8 cellular contexts compared by ENCODE assay signal in genomic region chr6:21592953-21593352, GRCh38. TPM values are rescaled to one million over a fixed set of nuclear protein-coding genes. Genes with fewer than 3 reads are reported as not detected.
DNase-seq lines count a peak whose midpoint lies in the region; TF ChIP-seq lines count a peak whose summit lies in the region.

No MANE protein-coding gene starts in this region.

- TF ChIP-seq POLR2A in esophagus muscularis mucosa (IDR thresholded peaks at IDR 0.05; ENCODE audit: low read depth) (no peak), sigmoid colon (IDR thresholded peaks at IDR 0.05) (no peak)

- intact Hi-C loops in esophagus muscularis mucosa (cut with DNase I) = loop anchor here (10.0 kb wide), 3 partner anchors 142 to 1142 kb away; no protein-coding TSS in a partner anchor
- intact Hi-C loops in sigmoid colon (cut with DNase I) = loop anchor here (5.0 to 10.0 kb wide), 3 partner anchors 292 to 1758 kb away; partner anchors contain the start of gene ID4

- peak; percentile 95 for DNase-seq in NCI-H69 (lab: John Stamatoyannopoulos, UW)
- no peak for DNase-seq in esophagus muscularis mucosa (ENCODE audit: extremely low spot score)
- no peak for DNase-seq in sigmoid colon
- DNase-seq in stimulated activated CD4-positive, alpha-beta T cell treated with anti-CD3 and anti-CD28 coated beads, Interleukin-4, amount 100 ng/mL, for 4 hours = no peak
- DNase-seq in HK-2 (ENCODE audit: unreplicated experiment) = no peak
- DNase-seq in activated CD4-positive, alpha-beta T cell treated with anti-CD3 and anti-CD28 coated beads, Interleukin-2, amount 50 U/mL, for 48 hours = no peak
- no peak for DNase-seq in superior temporal gyrus (ENCODE audit: extremely low spot score)

- no peak for TF ChIP-seq CTCF in esophagus muscularis mucosa (IDR thresholded peaks at IDR 0.05)
- no peak for TF ChIP-seq CTCF in sigmoid colon (IDR thresholded peaks at IDR 0.05)

- H3K36me3 ChIP-seq in esophagus muscularis mucosa (no peaks in the 10 kb centered on the region), sigmoid colon (no peaks in the 10 kb centered on the region)

- no peak for TF ChIP-seq EP300 in esophagus muscularis mucosa (IDR thresholded peaks at IDR 0.05)
- TF ChIP-seq EP300 in sigmoid colon (IDR thresholded peaks at IDR 0.05) = no peak

- H3K27ac ChIP-seq in esophagus muscularis mucosa (replicated peaks in 1 of 4) = peak overlapping the region; percentile 91 to 95 (median 94)
- peak overlapping the region; percentile 87 to 98 (median 94) for H3K27ac ChIP-seq in sigmoid colon

- H3K27me3 ChIP-seq in esophagus muscularis mucosa (no peaks in the 10 kb centered on the region), sigmoid colon (no peaks in the 10 kb centered on the region)

- H3K4me3 ChIP-seq in GM08714 (ENCODE audit: low read length) (peak overlapping the region; percentile 37; the same call in 1 of the 2 replicates), esophagus muscularis mucosa (peak overlapping the region; percentile 79 to 85 (median 79)), sigmoid colon (peak overlapping the region in 3 of 4 donors; percentile 66 to 94 (median 83))

- H3K9me3 ChIP-seq in esophagus muscularis mucosa (no peaks in the 10 kb centered on the region), sigmoid colon (no peaks in the 10 kb centered on the region)

- peaks cover 9 to 20% (median 16%) of the 10 kb centered on the region in 4 donors for H3K4me1 ChIP-seq in esophagus muscularis mucosa
- H3K4me1 ChIP-seq in sigmoid colon = peaks cover 0 to 13% (median 9%) of the 10 kb centered on the region in 4 donors

- WGBS in esophagus muscularis mucosa = 6% methylated on average over 1 of the region's 1 CpG
- WGBS in sigmoid colon, 2 donors = 0 to 5% methylated on average over 1 of the region's 1 CpG

RNA-seq across cellular contexts. Expression of gene SOX4, which starts 0.6 kb away (rescaled TPM):
- 1 to 10 TPM; 4.1 to 6.5 (median 4.8) TPM for total RNA-seq in esophagus muscularis mucosa
- 1 to 10 TPM; 3.9 to 8.8 (median 6.5) TPM for total RNA-seq in sigmoid colon
- polyA plus RNA-seq in sigmoid colon = 10 to 100 TPM in 1 of 3 donors, 1 to 10 TPM in 2; 5.4 to 12.4 (median 6.2) TPM
